Comparison of ENCODE assay signal across 11 cellular contexts in genomic region chr11:10581481-10582019, GRCh38. TPM values are rescaled to one million over a fixed set of nuclear protein-coding genes. Genes with fewer than 3 reads are reported as not detected.
DNase-seq lines count a peak whose midpoint lies in the region; ATAC-seq and TF ChIP-seq lines count a peak whose summit lies in the region.
"Had no signal": no experiment of that assay in that cellular context is flagged by ENCODE, and none has a peak within 500 bp of the region (broad histone marks: within the 10 kb centered on the region; RNA-seq: fewer than 3 reads in every experiment).

No MANE protein-coding gene starts in this region.

- no peaks in the 10 kb centered on the region for H3K27me3 ChIP-seq in RWPE2 (ENCODE audit: insufficient read depth, poor library complexity, severe bottlenecking)
- H3K27me3 ChIP-seq in foreskin keratinocyte, result no peaks in the 10 kb centered on the region
- no peaks in the 10 kb centered on the region for H3K27me3 ChIP-seq in prostate gland (replicated peaks; ENCODE audit: insufficient read depth)
- H3K27me3 ChIP-seq: SJSA1 had no signal

- ATAC-seq in RWPE2 (ENCODE audit: low read depth) (peak; percentile 60; the same call in 1 of the 3 replicates), foreskin keratinocyte (peak; percentile 78), GM21723 (IDR thresholded peaks at IDR 0.05; ENCODE audit: unreplicated experiment) (no peak), GM19351 (IDR thresholded peaks at IDR 0.05; ENCODE audit: unreplicated experiment) (no peak)

- DNase-seq in EH (ENCODE audit: low read depth) (peak; percentile 64), RWPE2 (ENCODE audit: low spot score) (no peak), foreskin keratinocyte (no peak), prostate gland (ENCODE audit: low spot score) (no peak), NAMALWA (ENCODE audit: low spot score) (no peak), NCI-H1417 treated with DMSO at 0.1 percent for 48 hours (lab: John Stamatoyannopoulos, UW) (no peak)
- DNase-seq: CD4-positive, alpha-beta T cell; NCI-H1092 treated with DMSO at 0.1 percent for 48 hours had no signal

- H3K4me1 ChIP-seq in RWPE2 (ENCODE audit: insufficient read depth, poor library complexity, severe bottlenecking), result peaks cover 4% of the 10 kb centered on the region
- H3K4me1 ChIP-seq in foreskin keratinocyte, result peaks cover 6% of the 10 kb centered on the region
- no peaks in the 10 kb centered on the region for H3K4me1 ChIP-seq in prostate gland (replicated peaks)

- no peak for TF ChIP-seq CTCF in RWPE2 (IDR thresholded peaks at IDR 0.05; ENCODE audit: poor library complexity, severe bottlenecking)
- TF ChIP-seq CTCF in foreskin keratinocyte (conservative IDR thresholded peaks at IDR 0.05), result no peak
- no peak for TF ChIP-seq CTCF in prostate gland (IDR thresholded peaks at IDR 0.05)

- H3K27ac ChIP-seq in RWPE2 (ENCODE audit: poor library complexity, severe bottlenecking) (no peak overlapping the region), foreskin keratinocyte (no peak overlapping the region), prostate gland (peak overlapping the region; percentile 4 to 32)
- H3K27ac ChIP-seq: SJSA1 had no signal

- no peak for TF ChIP-seq POLR2A in prostate gland (IDR thresholded peaks at IDR 0.05)

- intact Hi-C loops in prostate gland (cut with DNase I), result no loop called here

- H3K9me3 ChIP-seq in RWPE2 (ENCODE audit: severe bottlenecking), result no peaks in the 10 kb centered on the region
- no peaks in the 10 kb centered on the region for H3K9me3 ChIP-seq in prostate gland
- H3K9me3 ChIP-seq: SJSA1 had no signal

- H3K4me3 ChIP-seq in RWPE2 (ENCODE audit: severe bottlenecking), result no peak overlapping the region
- H3K4me3 ChIP-seq in prostate gland, result no peak overlapping the region
- H3K4me3 ChIP-seq: SJSA1 had no signal

- WGBS in prostate gland, result 81% methylated on average over 4 of the region's 4 CpGs

- no peaks in the 10 kb centered on the region for H3K36me3 ChIP-seq in RWPE2 (ENCODE audit: low read depth)
- no peaks in the 10 kb centered on the region for H3K36me3 ChIP-seq in prostate gland
- H3K36me3 ChIP-seq: SJSA1 had no signal

RNA-seq across cellular contexts. Expression of gene LYVE1, which starts 13.1 kb away (rescaled TPM):
- not detected in 2 replicates for total RNA-seq in foreskin keratinocyte
- not detected in 2 replicates for polyA plus RNA-seq in foreskin keratinocyte
- 1 to 10 TPM; 2.5 to 9.8 TPM for total RNA-seq in prostate gland
- total RNA-seq: CD4-positive, alpha-beta T cell; SJSA1 had no signal

RNA-seq across cellular contexts. Expression of gene RNF141, which starts 40.6 kb away (rescaled TPM):
- total RNA-seq in foreskin keratinocyte (27.8 and 29.4 TPM in 2 replicates), prostate gland (10 to 100 TPM; 52.9 to 66.2 TPM)
- polyA plus RNA-seq in foreskin keratinocyte, result 19.6 and 24.8 TPM in 2 replicates

Comparison
In these comparisons a context has a peak if more than half of its experiments do, and no peak if none do; other contexts are left out.
1. ATAC-seq: peak in RWPE2 (single experiment) and foreskin keratinocyte (single experiment); none in GM21723 (single experiment) and GM19351 (single experiment).
2. H3K27ac ChIP-seq: peak in prostate gland (2 of 2); none in RWPE2 (single experiment) and foreskin keratinocyte (single experiment).